2 cellular contexts compared by ENCODE assay signal in the genomic region with DNA sequence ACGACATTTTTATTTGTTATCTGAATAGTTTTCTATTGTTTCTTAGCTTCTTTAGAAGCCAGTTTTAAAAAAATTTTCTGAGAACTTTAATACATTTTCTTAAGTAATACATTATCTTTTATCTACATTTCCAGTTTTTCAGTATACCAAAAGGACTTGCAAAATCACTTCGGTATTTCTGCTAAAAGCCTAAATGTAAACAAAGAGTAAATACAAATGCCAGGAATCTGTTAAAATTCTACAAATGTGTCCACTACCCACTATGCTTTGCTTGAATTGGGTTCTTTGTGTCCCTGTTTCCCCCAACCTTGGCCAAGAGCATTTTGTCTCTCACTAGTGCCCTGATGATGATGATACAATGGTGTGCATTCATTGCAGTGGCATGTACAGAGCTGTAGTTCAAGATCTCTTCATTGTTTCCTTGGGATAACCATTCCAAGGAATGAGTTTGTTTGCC.
TF ChIP-seq lines count a peak whose summit lies in the region.

No MANE protein-coding gene starts in this region.

TF ChIP-seq in A549, 52 proteins besides CTCF, POLR2A, EP300 and RAD21 (continued from another document):
- peak; percentile 83 for TF ChIP-seq GATA3 (IDR thresholded peaks at IDR 0.05; ENCODE audit: borderline replicate concordance)
- TF ChIP-seq, protein P1, sequence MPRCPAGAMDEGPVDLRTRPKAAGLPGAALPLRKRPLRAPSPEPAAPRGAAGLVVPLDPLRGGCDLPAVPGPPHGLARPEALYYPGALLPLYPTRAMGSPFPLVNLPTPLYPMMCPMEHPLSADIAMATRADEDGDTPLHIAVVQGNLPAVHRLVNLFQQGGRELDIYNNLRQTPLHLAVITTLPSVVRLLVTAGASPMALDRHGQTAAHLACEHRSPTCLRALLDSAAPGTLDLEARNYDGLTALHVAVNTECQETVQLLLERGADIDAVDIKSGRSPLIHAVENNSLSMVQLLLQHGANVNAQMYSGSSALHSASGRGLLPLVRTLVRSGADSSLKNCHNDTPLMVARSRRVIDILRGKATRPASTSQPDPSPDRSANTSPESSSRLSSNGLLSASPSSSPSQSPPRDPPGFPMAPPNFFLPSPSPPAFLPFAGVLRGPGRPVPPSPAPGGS (IDR thresholded peaks at IDR 0.05), result no peak
- no peak for TF ChIP-seq POLR2AphosphoS2 (conservative IDR thresholded peaks at IDR 0.05; ENCODE audit: low read length)
- no peak for TF ChIP-seq SREBF2 (IDR thresholded peaks at IDR 0.05)
- no peak for TF ChIP-seq HMGXB4 (CRISPR knock-in tag; IDR thresholded peaks at IDR 0.05; ENCODE audit: borderline replicate concordance)
- TF ChIP-seq, protein P2, sequence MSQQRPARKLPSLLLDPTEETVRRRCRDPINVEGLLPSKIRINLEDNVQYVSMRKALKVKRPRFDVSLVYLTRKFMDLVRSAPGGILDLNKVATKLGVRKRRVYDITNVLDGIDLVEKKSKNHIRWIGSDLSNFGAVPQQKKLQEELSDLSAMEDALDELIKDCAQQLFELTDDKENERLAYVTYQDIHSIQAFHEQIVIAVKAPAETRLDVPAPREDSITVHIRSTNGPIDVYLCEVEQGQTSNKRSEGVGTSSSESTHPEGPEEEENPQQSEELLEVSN (IDR thresholded peaks at IDR 0.05; ENCODE audit: borderline replicate concordance, low read depth), result no peak
- TF ChIP-seq FOSL2 (IDR thresholded peaks at IDR 0.05), result no peak
- no peak for TF ChIP-seq FOSL2 (CRISPR knock-in tag; IDR thresholded peaks at IDR 0.05)
- TF ChIP-seq ZNF302 (CRISPR knock-in tag; IDR thresholded peaks at IDR 0.05), result no peak

TF ChIP-seq in GM23338, 12 proteins besides CTCF, POLR2A, EP300 and RAD21 (continued from another document):
- TF ChIP-seq REST (IDR thresholded peaks at IDR 0.05; ENCODE audit: unreplicated experiment) (no peak), ZNF114 (CRISPR knock-in tag; IDR thresholded peaks at IDR 0.05) (no peak), STAT1 (IDR thresholded peaks at IDR 0.05; ENCODE audit: unreplicated experiment) (no peak), JUNB (IDR thresholded peaks at IDR 0.05; ENCODE audit: unreplicated experiment) (no peak), CREB1 (CRISPR knock-in tag; IDR thresholded peaks at IDR 0.05; ENCODE audit: low read depth) (no peak), ETS1 (IDR thresholded peaks at IDR 0.05) (no peak), EZH2phosphoT487 (IDR thresholded peaks at IDR 0.05; ENCODE audit: unreplicated experiment) (no peak), EZH2 (IDR thresholded peaks at IDR 0.05; ENCODE audit: low read depth, unreplicated experiment) (no peak), ZNF331 (CRISPR knock-in tag; IDR thresholded peaks at IDR 0.05; ENCODE audit: low read depth) (no peak)
